ENCODE assay signal across 15 cellular contexts in the genomic region with DNA sequence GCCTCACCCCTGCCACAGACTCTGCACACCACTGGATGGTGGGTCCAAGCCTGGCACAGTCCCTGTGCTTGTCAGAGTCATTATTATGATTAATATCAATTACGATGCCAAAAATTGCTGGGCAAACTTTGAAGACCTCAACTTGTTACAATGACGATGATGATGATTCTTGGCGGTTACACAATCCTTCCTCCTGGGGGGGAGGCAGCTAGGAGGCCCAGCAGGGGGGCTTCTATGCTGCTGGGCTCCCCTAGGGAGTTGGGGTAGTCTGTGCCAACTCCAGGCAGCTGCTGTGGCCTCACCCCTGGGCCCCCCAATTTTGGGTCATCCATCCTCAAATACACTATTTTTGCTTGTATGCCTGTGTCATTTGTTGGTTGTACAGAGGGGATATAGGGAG.
"Had no signal": no experiment of that assay in that cellular context is flagged by ENCODE, and none has a peak within 500 bp of the region (broad histone marks: within the 10 kb centered on the region; RNA-seq: fewer than 3 reads in every experiment).

No MANE protein-coding gene starts in this region.

- H3K36me3 Mint-ChIP-seq: activated naive CD4-positive, alpha-beta T cell treated with anti-CD3 and anti-CD28 coated beads, Interleukin-2, amount 10 ng/mL, durations not matched to agents 7 days and 5 days; neural progenitor cell; T-cell had no signal

- ATAC-seq: activated CD4-positive, CD25-positive, alpha-beta regulatory T cell treated with anti-CD3 and anti-CD28 coated beads, Interleukin-2, amount 50 U/mL, for 24 hours; esophagus mucosa; left lobe of liver; T-cell had no signal

- DNase-seq: activated CD4-positive, alpha-beta T cell treated with anti-CD3 and anti-CD28 coated beads, Interleukin-2, amount 50 U/mL, for 4 hours; activated naive CD4-positive, alpha-beta T cell treated with anti-CD3 and anti-CD28 coated beads, Interleukin-2, amount 10 ng/mL, durations not matched to agents 7 days and 5 days; activated T-cell treated with anti-CD3 and anti-CD28 coated beads for 4 hours; mammary epithelial cell; ovary; stimulated activated CD4-positive, alpha-beta T cell treated with anti-CD3 and anti-CD28 coated beads, Interleukin-1b, Interleukin-23, amount 100 ng/mL, for 48 hours; stomach; T-cell; T-helper 9 cell; testis had no signal

- H3K27ac Mint-ChIP-seq: activated naive CD4-positive, alpha-beta T cell treated with anti-CD3 and anti-CD28 coated beads, Interleukin-2, amount 10 ng/mL, durations not matched to agents 7 days and 5 days; activated T-helper 2 cell treated with anti-CD3 and anti-CD28 coated beads, Interferon-gamma antibody, Interleukin-2, Interleukin-4, amounts not matched to agents 10 μg/mL and 5 μg/mL and 100 μg/mL, durations not matched to agents 14 hours and 24 hours and 36 hours; T-cell had no signal

- H3K4me3 Mint-ChIP-seq: activated naive CD4-positive, alpha-beta T cell treated with anti-CD3 and anti-CD28 coated beads, Interleukin-2, amount 10 ng/mL, durations not matched to agents 7 days and 5 days; neural progenitor cell; T-cell had no signal

- H3K27me3 Mint-ChIP-seq: activated naive CD4-positive, alpha-beta T cell treated with anti-CD3 and anti-CD28 coated beads, Interleukin-2, amount 10 ng/mL, durations not matched to agents 7 days and 5 days; T-cell had no signal

- H3K9me3 Mint-ChIP-seq: activated naive CD4-positive, alpha-beta T cell treated with anti-CD3 and anti-CD28 coated beads, Interleukin-2, amount 10 ng/mL, durations not matched to agents 7 days and 5 days; activated T-helper 2 cell treated with anti-CD3 and anti-CD28 coated beads, Interferon-gamma antibody, Interleukin-2, Interleukin-4, amounts not matched to agents 10 μg/mL and 5 μg/mL and 100 μg/mL, durations not matched to agents 14 hours and 24 hours and 36 hours; T-cell had no signal
